ENCODE assay signal across 29 cellular contexts in genomic region chr9:106797299-106797698, GRCh38.
DNase-seq lines count a peak whose midpoint lies in the region; TF ChIP-seq lines count a peak whose summit lies in the region.
"Had no signal": no experiment of that assay in that cellular context is flagged by ENCODE, and none has a peak within 500 bp of the region (broad histone marks: within the 10 kb centered on the region; RNA-seq: fewer than 3 reads in every experiment).

No MANE protein-coding gene starts in this region.

- no peaks in the 10 kb centered on the region for H3K36me3 ChIP-seq in neural progenitor cell
- H3K36me3 ChIP-seq in MM.1S (replicated peaks; ENCODE audit: insufficient read depth, low read length): no peaks in the 10 kb centered on the region
- H3K36me3 ChIP-seq: BLaER1 treated with 17β-estradiol and CSF1 and Interleukin-3, amounts not matched to agents 10 nM and 100 nM; esophagus muscularis mucosa; left lung had no signal

- H3F3A ChIP-seq in neural progenitor cell (ENCODE audit: low read depth) (no peaks in the 10 kb centered on the region), MM.1S (ENCODE audit: insufficient read depth, low read length) (no peaks in the 10 kb centered on the region)

- H2AFZ ChIP-seq in neural progenitor cell (replicated peaks) (no peak overlapping the region), MM.1S (ENCODE audit: low read length) (no peak overlapping the region)

- no peak overlapping the region for H3K9ac ChIP-seq in neural progenitor cell
- no peak overlapping the region for H3K9ac ChIP-seq in MM.1S (ENCODE audit: low read length)
- H3K9ac ChIP-seq: BLaER1 treated with 17β-estradiol and CSF1 and Interleukin-3, amounts not matched to agents 10 nM and 100 nM; SK-N-SH had no signal

- H3K79me2 ChIP-seq in neural progenitor cell (ENCODE audit: low read depth) (no peaks in the 10 kb centered on the region), MM.1S (ENCODE audit: low read length) (no peaks in the 10 kb centered on the region)

- no peaks in the 10 kb centered on the region for H4K20me1 ChIP-seq in neural progenitor cell (ENCODE audit: low read depth)
- H4K20me1 ChIP-seq in MM.1S (ENCODE audit: insufficient read depth, low read length): no peaks in the 10 kb centered on the region
- H4K20me1 ChIP-seq: BLaER1 treated with 17β-estradiol and CSF1 and Interleukin-3, amounts not matched to agents 10 nM and 100 nM had no signal

- no peaks in the 10 kb centered on the region for H3K9me3 ChIP-seq in neural progenitor cell (ENCODE audit: low read depth)
- H3K9me3 ChIP-seq in MM.1S (replicated peaks; ENCODE audit: insufficient read depth, low read length): no peaks in the 10 kb centered on the region
- H3K9me3 ChIP-seq: BLaER1 treated with 17β-estradiol and CSF1 and Interleukin-3, amounts not matched to agents 10 nM and 100 nM; esophagus muscularis mucosa; left lung; psoas muscle; SK-N-SH had no signal

- H3K4me2 ChIP-seq in neural progenitor cell (no peak overlapping the region), MM.1S (ENCODE audit: low read depth, low read length) (no peak overlapping the region)
- H3K4me2 ChIP-seq: BLaER1 treated with 17β-estradiol and CSF1 and Interleukin-3, amounts not matched to agents 10 nM and 100 nM; SK-N-SH had no signal

- H3K27me3 Mint-ChIP-seq in osteocyte (ENCODE audit: unreplicated experiment): no peaks in the 10 kb centered on the region
- H3K27me3 Mint-ChIP-seq in neural progenitor cell (ENCODE audit: insufficient read depth, low read depth): peaks cover 2% of the 10 kb centered on the region
- H3K27me3 Mint-ChIP-seq: activated CD4-positive, alpha-beta T cell treated with anti-CD3 and anti-CD28 coated beads, Interleukin-2, amount 10 ng/mL, durations not matched to agents 7 days and 5 days had no signal

- H3K27ac ChIP-seq in neural progenitor cell (no peak overlapping the region), MM.1S (ENCODE audit: low read length) (no peak overlapping the region)
- H3K27ac ChIP-seq: BLaER1 treated with 17β-estradiol and CSF1 and Interleukin-3, amounts not matched to agents 10 nM and 100 nM; esophagus muscularis mucosa; HL-60; left lung; psoas muscle; VCaP had no signal

- DNase-seq in AG10803 (ENCODE audit: low read depth) (peak; percentile 22), RPMI7951 (ENCODE audit: low read depth) (peak; percentile 35), glomerular visceral epithelial cell (ENCODE audit: extremely low spot score) (peak; percentile 53), osteocyte (ENCODE audit: extremely low spot score, unreplicated experiment) (no peak), neural progenitor cell (ENCODE audit: low spot score) (no peak), NCI-H128 (lab: John Stamatoyannopoulos, UW; ENCODE audit: unreplicated experiment) (no peak), medulla oblongata (ENCODE audit: extremely low spot score) (no peak), MM.1S (no peak)
- DNase-seq: activated CD4-positive, alpha-beta T cell treated with anti-CD3 and anti-CD28 coated beads, Interleukin-2, amount 10 ng/mL, durations not matched to agents 7 days and 5 days; activated naive CD4-positive, alpha-beta T cell treated with anti-CD3 and anti-CD28 coated beads, Interleukin-2, amount 50 U/mL, for 16 hours; aorta; effector memory CD4-positive, alpha-beta T cell; H7; left lung; NCI-H1436; NCI-H524; NK-92 treated with Interleukin-12 subunit alpha and Interleukin-12 subunit beta, amount 100 ng/mL, for 24 hours; psoas muscle; RPMI8226; SK-N-SH; stimulated activated CD4-positive, alpha-beta T cell treated with anti-CD3 and anti-CD28 coated beads, Interleukin-4, amount 100 ng/mL, for 4 hours; stimulated activated naive CD8-positive, alpha-beta T cell treated with anti-CD3 and anti-CD28 coated beads, Interleukin-15, Interleukin-2, amounts not matched to agents 100 U/mL and 50 U/mL, for 24 hours; T-helper 2 cell had no signal

- H3K9me2 ChIP-seq in MM.1S (replicated peaks; ENCODE audit: insufficient read depth, low read length): no peaks in the 10 kb centered on the region
- H3K9me2 ChIP-seq: SK-N-SH had no signal

- H3K27me3 ChIP-seq in neural progenitor cell (no peaks in the 10 kb centered on the region), MM.1S (replicated peaks; ENCODE audit: insufficient read depth, low read length) (no peaks in the 10 kb centered on the region)
- H3K27me3 ChIP-seq: BLaER1 treated with 17β-estradiol and CSF1 and Interleukin-3, amounts not matched to agents 10 nM and 100 nM; esophagus muscularis mucosa; left lung had no signal

- no peak overlapping the region for H3K4me3 Mint-ChIP-seq in osteocyte (ENCODE audit: unreplicated experiment)
- no peak overlapping the region for H3K4me3 Mint-ChIP-seq in neural progenitor cell
- H3K4me3 Mint-ChIP-seq: activated CD4-positive, alpha-beta T cell treated with anti-CD3 and anti-CD28 coated beads, Interleukin-2, amount 10 ng/mL, durations not matched to agents 7 days and 5 days; activated T-helper 1 cell treated with anti-CD3 and anti-CD28 coated beads, Interleukin-12 subunit alpha, Interleukin-12 subunit beta, Interleukin-2, Interleukin-4 antibody, amounts not matched to agents 30 ng/mL and 10 ng/mL and 1 ng/mL, durations not matched to agents 14 hours and 24 hours and 36 hours; neural crest cell had no signal

- H3K4me1 ChIP-seq in neural progenitor cell: peaks cover 9% of the 10 kb centered on the region
- H3K4me1 ChIP-seq in MM.1S (ENCODE audit: low read length): no peaks in the 10 kb centered on the region
- H3K4me1 ChIP-seq: BLaER1 treated with 17β-estradiol and CSF1 and Interleukin-3, amounts not matched to agents 10 nM and 100 nM; left lung had no signal

- H3K27ac Mint-ChIP-seq in osteocyte (ENCODE audit: unreplicated experiment): peak overlapping the region; percentile 92
- H3K27ac Mint-ChIP-seq in neural progenitor cell: no peak overlapping the region
- H3K27ac Mint-ChIP-seq: activated CD4-positive, alpha-beta T cell treated with anti-CD3 and anti-CD28 coated beads, Interleukin-2, amount 10 ng/mL, durations not matched to agents 7 days and 5 days; activated T-helper 1 cell treated with anti-CD3 and anti-CD28 coated beads, Interleukin-12 subunit alpha, Interleukin-12 subunit beta, Interleukin-2, Interleukin-4 antibody, amounts not matched to agents 30 ng/mL and 10 ng/mL and 1 ng/mL, durations not matched to agents 14 hours and 24 hours and 36 hours had no signal

- H3K36me3 Mint-ChIP-seq in osteocyte (ENCODE audit: unreplicated experiment): no peaks in the 10 kb centered on the region
- no peaks in the 10 kb centered on the region for H3K36me3 Mint-ChIP-seq in neural progenitor cell

- H3K4me1 Mint-ChIP-seq in osteocyte (ENCODE audit: unreplicated experiment) (peaks cover 62% of the 10 kb centered on the region), neural progenitor cell (peaks cover 14% of the 10 kb centered on the region)
- H3K4me1 Mint-ChIP-seq: activated CD4-positive, alpha-beta T cell treated with anti-CD3 and anti-CD28 coated beads, Interleukin-2, amount 10 ng/mL, durations not matched to agents 7 days and 5 days had no signal

- H3K9me3 Mint-ChIP-seq in osteocyte (ENCODE audit: unreplicated experiment) (peaks cover 3% of the 10 kb centered on the region), neural progenitor cell (peaks cover 2% of the 10 kb centered on the region)
- H3K9me3 Mint-ChIP-seq: activated CD4-positive, alpha-beta T cell treated with anti-CD3 and anti-CD28 coated beads, Interleukin-2, amount 10 ng/mL, durations not matched to agents 7 days and 5 days had no signal

- TF ChIP-seq CTCF in AG10803 (conservative IDR thresholded peaks at IDR 0.05; ENCODE audit: low read length) (no peak), osteocyte (IDR thresholded peaks at IDR 0.05) (no peak), neural progenitor cell (IDR thresholded peaks at IDR 0.05) (no peak), MM.1S (IDR thresholded peaks at IDR 0.05; ENCODE audit: low read length) (no peak)

- no peak overlapping the region for H3K4me3 ChIP-seq in AG10803 (ENCODE audit: low read length)
- H3K4me3 ChIP-seq in neural progenitor cell: no peak overlapping the region
- H3K4me3 ChIP-seq in MM.1S (ENCODE audit: low read length): no peak overlapping the region
- H3K4me3 ChIP-seq: BLaER1 treated with 17β-estradiol and CSF1 and Interleukin-3, amounts not matched to agents 10 nM and 100 nM; esophagus muscularis mucosa; left lung; psoas muscle had no signal

Comparison
In these comparisons a context has a peak if more than half of its experiments do, and no peak if none do; other contexts are left out.
1. DNase-seq: peak in AG10803 (single experiment), RPMI7951 (single experiment) and glomerular visceral epithelial cell (single experiment); none in osteocyte (single experiment), neural progenitor cell (single experiment), NCI-H128 (single experiment), medulla oblongata (single experiment) and MM.1S (single experiment).